15 cellular contexts compared by ENCODE assay signal in the genomic region with DNA sequence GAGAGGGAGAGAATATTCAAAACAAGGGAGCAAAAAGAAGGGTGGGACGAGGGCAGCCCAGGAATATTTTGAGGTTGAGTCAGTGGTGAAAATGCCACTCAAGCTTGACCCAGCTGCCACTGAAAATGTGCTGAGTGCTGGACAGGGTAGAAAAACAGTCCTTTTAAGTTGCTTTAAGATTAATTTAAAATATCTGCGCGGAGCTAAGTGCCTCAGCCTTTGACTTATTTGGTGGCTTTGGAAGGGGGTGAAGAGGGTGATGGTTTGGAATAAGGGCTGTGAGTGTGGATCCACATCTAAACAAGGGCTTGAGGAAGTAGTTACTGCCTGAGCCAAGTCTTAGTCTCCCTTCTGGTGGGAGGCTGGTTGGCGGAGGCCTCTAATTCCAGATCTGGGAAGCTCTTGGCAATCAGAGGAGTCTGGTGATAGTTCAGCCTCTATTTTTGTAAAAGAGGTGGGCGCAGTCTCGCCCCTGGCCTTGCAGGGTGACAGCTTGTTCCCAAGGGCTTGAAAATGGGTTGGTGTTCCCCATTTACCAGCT.
DNase-seq lines count a peak whose midpoint lies in the region; ATAC-seq, FAIRE-seq and TF ChIP-seq lines count a peak whose summit lies in the region.
"Had no signal": no experiment of that assay in that cellular context is flagged by ENCODE, and none has a peak within 500 bp of the region (broad histone marks: within the 10 kb centered on the region; RNA-seq: fewer than 3 reads in every experiment).

No MANE protein-coding gene starts in this region.

- peaks cover 0 to 12% (median 0%) of the 10 kb centered on the region in 9 donors for H3K36me3 ChIP-seq in heart right ventricle
- no peaks in the 10 kb centered on the region for H3K36me3 ChIP-seq in esophagus (ENCODE audit: control insufficient read depth in 2 of 2, insufficient read depth in 2 of 2, low read length in 1 of 2)

- H3K4me3 ChIP-seq in heart right ventricle (no peak overlapping the region), esophagus (ENCODE audit: low read depth in 1 of 2, low read length in 2 of 2) (no peak overlapping the region), foreskin fibroblast (ENCODE audit: low read depth in 1 of 2, low read length in 2 of 2) (no peak overlapping the region)

- TF ChIP-seq CTCF in heart right ventricle (IDR thresholded peaks at IDR 0.05) (no peak), omental fat pad (IDR thresholded peaks at IDR 0.05) (no peak), foreskin fibroblast (IDR thresholded peaks at IDR 0.05; ENCODE audit: low read depth, low read length) (no peak)

- 62 to 82% methylated on average over 6 of the region's 6 CpGs for WGBS in heart right ventricle, 2 donors
- WGBS in esophagus, 2 donors = 56 to 76% methylated on average over 6 of the region's 6 CpGs

- intact Hi-C loops in heart right ventricle (cut with DNase I) = no loop called here
- intact Hi-C loops in left ventricle myocardium superior (cut with micrococcal nuclease) = no loop called here

- H3K27ac ChIP-seq in heart right ventricle (peak overlapping the region in 7 of 10 donors; percentile 7 to 86 (median 58)), esophagus (ENCODE audit: low read depth in 2 of 2, low read length in 1 of 2) (peak overlapping the region; percentile 47 to 49)

- H3K9me3 ChIP-seq in heart right ventricle = no peaks in the 10 kb centered on the region
- no peaks in the 10 kb centered on the region for H3K9me3 ChIP-seq in esophagus (ENCODE audit: control insufficient read depth in 2 of 2, insufficient read depth in 1 of 2, low read depth in 1 of 2, low read length in 1 of 2)

- no peak for FAIRE-seq in urothelium cell line (lab: Jason Lieb, UNC)
- FAIRE-seq: endometrium, GM12891 had no signal

- H3K4me1 ChIP-seq in heart right ventricle (peaks cover 26 to 63% (median 49%) of the 10 kb centered on the region in 9 donors), esophagus (ENCODE audit: control insufficient read depth in 2 of 2, insufficient read depth in 2 of 2, low read length in 1 of 2) (peaks cover 0 to 11% of the 10 kb centered on the region in 2 donors)

- DNase-seq in heart right ventricle (no peak), left ventricle myocardium superior (no peak), omental fat pad (ENCODE audit: low spot score) (no peak), urothelium cell line (ENCODE audit: low spot score) (peak; percentile 50), foreskin fibroblast (no peak)
- DNase-seq: activated B cell treated with CpG ODN at 0.5 μM for 24 hours; amygdala; DMS153; HFFc6; stimulated activated CD4-positive, alpha-beta T cell treated with anti-CD3 and anti-CD28 coated beads, Interleukin-4, amount 100 ng/mL, for 24 hours had no signal

- H3K27me3 ChIP-seq in heart right ventricle (no peaks in the 10 kb centered on the region), esophagus (ENCODE audit: control insufficient read depth in 1 of 2, insufficient read depth in 2 of 2, low read length in 2 of 2) (no peaks in the 10 kb centered on the region)

- ATAC-seq in heart right ventricle (peak in 5 of 8 donors; percentile 8 to 62 (median 20)), left ventricle myocardium superior (no peak), omental fat pad (ENCODE audit: low FRiP score) (peak; percentile 72), GM21528 (IDR thresholded peaks at IDR 0.05; ENCODE audit: low FRiP score, unreplicated experiment) (no peak), HG02588 (IDR thresholded peaks at IDR 0.05; ENCODE audit: unreplicated experiment) (no peak)

Comparison
In these comparisons a context has a peak if more than half of its experiments do, and no peak if none do; other contexts are left out.
1. ATAC-seq: peak in heart right ventricle (5 of 8) and omental fat pad (single experiment); none in left ventricle myocardium superior (single experiment), GM21528 (single experiment) and HG02588 (single experiment).